ENCODE assay signal across 8 cellular contexts in genomic region chr20:13788167-13788834, GRCh38. TPM values are rescaled to one million over a fixed set of nuclear protein-coding genes. Genes with fewer than 3 reads are reported as not detected.
DNase-seq lines count a peak whose midpoint lies in the region; ATAC-seq, FAIRE-seq and TF ChIP-seq lines count a peak whose summit lies in the region.

No MANE protein-coding gene starts in this region.

- peak; percentile 32 to 69 for TF ChIP-seq CTCF in Caco-2 (IDR thresholded peaks at IDR 0.05; ENCODE audit: insufficient read depth in 1 of 2, low read depth in 1 of 2, low read length in 1 of 2, severe bottlenecking in 1 of 2, unreplicated experiment in 1 of 2)
- peak; percentile 73 for TF ChIP-seq CTCF in OCI-LY3 (IDR thresholded peaks at IDR 0.05; ENCODE audit: low read depth, low read length)
- peak; percentile 4 to 49 (median 26) for TF ChIP-seq CTCF in adrenal gland (IDR thresholded peaks at IDR 0.05)
- TF ChIP-seq CTCF in keratinocyte (optimal IDR thresholded peaks at IDR 0.05 in 1 of 3, IDR thresholded peaks at IDR 0.05 in 1 of 3, conservative IDR thresholded peaks at IDR 0.05 in 1 of 3; ENCODE audit: extremely low read depth in 1 of 3, insufficient read depth in 2 of 3, low read length in 3 of 3), result peak; percentile 55 to 71 (median 68)
- TF ChIP-seq CTCF in stomach (IDR thresholded peaks at IDR 0.05), result peak in 2 of 7 experiments; percentile 14 to 24

- intact Hi-C loops in Caco-2 (cut with micrococcal nuclease; ENCODE audit: unreplicated experiment) (loop anchor here (1.0 to 10.0 kb wide), 3 partner anchors 176 to 863 kb away; no protein-coding TSS in a partner anchor), adrenal gland (cut with DNase I) (no loop called here), stomach (cut with DNase I; ENCODE audit: low total_unique reads) (no loop called here)

- H3K27ac ChIP-seq in OCI-LY3 (ENCODE audit: low read length) (no peak overlapping the region), adrenal gland (no peak overlapping the region), keratinocyte (ENCODE audit: control insufficient read depth, insufficient read depth, low read length) (no peak overlapping the region), stomach (peak overlapping the region in 1 of 5 donors; percentile 44)

- 4 to 10% (median 9%) methylated on average over 1 of the region's 1 CpG for WGBS in adrenal gland, 4 donors
- 0 to 8% (median 7%) methylated on average over 1 of the region's 1 CpG for WGBS in stomach, 5 donors

- no peak for TF ChIP-seq EP300 in stomach (IDR thresholded peaks at IDR 0.05)

- dilution Hi-C loops in keratinocyte (cut with MboI; ENCODE audit: extremely low pct_ligation_motif_present, low sequenced_read_pairs), result no loop called here

- DNase-seq in Caco-2 (peak; percentile 69 to 72), adrenal gland (peak in 5 of 7 donors; percentile 18 to 72 (median 39)), keratinocyte (ENCODE audit: low read depth, low spot score) (peak; percentile 35), stomach (peak; percentile 39)

- H4K20me1 ChIP-seq in OCI-LY3 (ENCODE audit: insufficient read depth, low read length), result 0 out of 2 replicates have a peak, but pooled peaks cover 4% of the 10 kb centered on the region
- no peaks in the 10 kb centered on the region for H4K20me1 ChIP-seq in keratinocyte (ENCODE audit: control insufficient read depth, extremely low read depth, insufficient read depth, low read length)

- H3K27me3 ChIP-seq in Caco-2 (replicated peaks; ENCODE audit: control insufficient read depth, insufficient read depth, low read length) (no peaks in the 10 kb centered on the region), OCI-LY3 (ENCODE audit: low read depth, low read length) (no peaks in the 10 kb centered on the region), adrenal gland (no peaks in the 10 kb centered on the region), keratinocyte (ENCODE audit: control insufficient read depth, extremely low read depth, insufficient read depth, low read length) (no peaks in the 10 kb centered on the region), stomach (no peaks in the 10 kb centered on the region)

- H3K36me3 Mint-ChIP-seq in Caco-2 (ENCODE audit: insufficient read depth, unreplicated experiment), result peaks cover 37% of the 10 kb centered on the region

- H3K79me2 ChIP-seq in OCI-LY3 (ENCODE audit: low read length) (peaks cover 53% of the 10 kb centered on the region), keratinocyte (ENCODE audit: control insufficient read depth, insufficient read depth, low read length) (peaks cover 47% of the 10 kb centered on the region)

- FAIRE-seq in keratinocyte (lab: Jason Lieb, UNC), result peak; percentile 74

- no peaks in the 10 kb centered on the region for H3K9me3 ChIP-seq in Caco-2
- H3K9me3 ChIP-seq in OCI-LY3 (ENCODE audit: insufficient read depth, low read length), result no peaks in the 10 kb centered on the region
- H3K9me3 ChIP-seq in adrenal gland (replicated peaks in 1 of 3), result no peaks in the 10 kb centered on the region
- no peaks in the 10 kb centered on the region for H3K9me3 ChIP-seq in keratinocyte (ENCODE audit: control insufficient read depth, low read depth, low read length)
- no peaks in the 10 kb centered on the region for H3K9me3 ChIP-seq in stomach

- no peaks in the 10 kb centered on the region for H3K9me1 ChIP-seq in keratinocyte (ENCODE audit: control insufficient read depth, extremely low read depth, insufficient read depth, low read length)

- H3K4me3 Mint-ChIP-seq in Caco-2 (ENCODE audit: unreplicated experiment), result no peak overlapping the region

- CTCF ChIA-PET in Caco-2 (lab: Charles Lee), result interaction anchor here (0.6 to 1.6 kb wide), 12 partner anchors 8 to 863 kb away, joined by 3 to 9 read pairs (median 4); no protein-coding TSS in a partner anchor

- H3K4me3 ChIP-seq in Caco-2 (ENCODE audit: low read depth, low read length), result no peak overlapping the region
- no peak overlapping the region for H3K4me3 ChIP-seq in OCI-LY3 (ENCODE audit: low read length)
- H3K4me3 ChIP-seq in adrenal gland, result no peak overlapping the region
- H3K4me3 ChIP-seq in keratinocyte (ENCODE audit: control insufficient read depth in 2 of 3, extremely low read depth in 1 of 3, insufficient read depth in 2 of 3, low read depth in 1 of 3, low read length in 3 of 3), result no peak overlapping the region
- no peak overlapping the region for H3K4me3 ChIP-seq in stomach

- H3K9ac ChIP-seq in OCI-LY3 (ENCODE audit: low read length) (no peak overlapping the region), keratinocyte (ENCODE audit: control insufficient read depth, extremely low read depth, insufficient read depth, low read length) (no peak overlapping the region)

- H2AFZ ChIP-seq in OCI-LY3 (ENCODE audit: low read depth, low read length) (no peak overlapping the region), keratinocyte (ENCODE audit: control insufficient read depth, low read length) (no peak overlapping the region)

- ATAC-seq in GM18868 (IDR thresholded peaks at IDR 0.05; ENCODE audit: unreplicated experiment) (peak; percentile 53), HG03565 (IDR thresholded peaks at IDR 0.05; ENCODE audit: unreplicated experiment) (peak; percentile 42), HG02588 (IDR thresholded peaks at IDR 0.05; ENCODE audit: unreplicated experiment) (no peak)

- peaks cover 7% of the 10 kb centered on the region for H3K4me1 Mint-ChIP-seq in Caco-2 (ENCODE audit: low read depth, unreplicated experiment)

- no TSS peak for BruUV-seq in Caco-2 (replicated peaks; lab: Mats Ljungman, UMichigan)

- H3K4me2 ChIP-seq in OCI-LY3 (ENCODE audit: low read length), result no peak overlapping the region
- H3K4me2 ChIP-seq in keratinocyte (ENCODE audit: control insufficient read depth, extremely low read depth, insufficient read depth, low read depth, low read length), result no peak overlapping the region

- H3K4me1 ChIP-seq in Caco-2 (peaks cover 12% of the 10 kb centered on the region; the same call in 1 of the 2 replicates), OCI-LY3 (ENCODE audit: low read length) (peaks cover 17% of the 10 kb centered on the region), adrenal gland (replicated peaks in 1 of 2) (peaks cover 22 to 32% of the 10 kb centered on the region in 2 donors), keratinocyte (ENCODE audit: control insufficient read depth, extremely low read depth, insufficient read depth, low read length) (peaks cover 15% of the 10 kb centered on the region), stomach (peaks cover 24 to 59% (median 40%) of the 10 kb centered on the region in 4 donors)

- no peaks in the 10 kb centered on the region for H3K9me3 Mint-ChIP-seq in Caco-2 (ENCODE audit: unreplicated experiment)

- no peak overlapping the region for H3K27ac Mint-ChIP-seq in Caco-2 (ENCODE audit: unreplicated experiment)

- no peaks in the 10 kb centered on the region for H3K27me3 Mint-ChIP-seq in Caco-2 (ENCODE audit: insufficient read depth, unreplicated experiment)

- TF ChIP-seq POLR2A in adrenal gland (IDR thresholded peaks at IDR 0.05), result no peak
- TF ChIP-seq POLR2A in stomach (IDR thresholded peaks at IDR 0.05), result no peak

- H3K36me3 ChIP-seq in Caco-2 (ENCODE audit: control insufficient read depth, insufficient read depth, low read length) (peaks cover 2% of the 10 kb centered on the region; the same call in 1 of the 2 replicates), OCI-LY3 (replicated peaks; ENCODE audit: low read depth, low read length) (peaks cover 31% of the 10 kb centered on the region), adrenal gland (replicated peaks in 1 of 2) (peaks cover 0 to 30% of the 10 kb centered on the region in 2 donors), keratinocyte (ENCODE audit: control insufficient read depth in 2 of 2, extremely low read depth in 1 of 2, insufficient read depth in 2 of 2, low read length in 2 of 2) (peaks cover 17 to 18% of the 10 kb centered on the region in 2 experiments), stomach (peaks cover 38 to 48% (median 46%) of the 10 kb centered on the region in 4 donors)

- POLR2A ChIA-PET in Caco-2 (lab: Charles Lee), result no interaction called here

RNA-seq across cellular contexts. Expression of gene NDUFAF5, which starts 3.5 kb away (rescaled TPM):
- total RNA-seq in Caco-2 (2022) (34.9 and 38.3 TPM in 2 replicates), adrenal gland (10 to 100 TPM in 6 of 8 donors, 1 to 10 TPM in 2; 6.3 to 29.9 (median 16.9) TPM), stomach (10 to 100 TPM in 3 of 5 donors, 1 to 10 TPM in 2; 2.3 to 51.8 (median 26.1) TPM)
- polyA plus RNA-seq in adrenal gland (10 to 100 TPM; 32.8 to 54.1 (median 37.5) TPM), keratinocyte (12.8 to 26.4 TPM (median 16.1 TPM) in 3 replicates), stomach (10 to 100 TPM; 22.9 to 28.3 (median 23.9) TPM)
- 17.9 TPM for polyA plus RNA-seq in keratinocyte (2011; ENCODE audit: low read depth)
- 11.5 and 22.4 TPM in 2 replicates for polyA plus RNA-seq in keratinocyte (2011; cell fraction: cytosol; rRNA removed)
- polyA plus RNA-seq in keratinocyte (2011; cell fraction: nucleus; rRNA removed), result 20.4 and 25.2 TPM in 2 replicates
- 16.4 and 18.3 TPM in 2 replicates for polyA plus RNA-seq in keratinocyte (2012; ENCODE audit: low replicate concordance)
- 2.8 to 20.2 TPM (median 4.1 TPM) in 3 replicates for polyA minus RNA-seq in keratinocyte
- polyA minus RNA-seq in keratinocyte (2011; cell fraction: cytosol; rRNA and poly(A)+ RNA removed), result 7.3 TPM
- 8.2 and 19.2 TPM in 2 replicates for polyA minus RNA-seq in keratinocyte (2011; cell fraction: nucleus; rRNA and poly(A)+ RNA removed)

RNA-seq across cellular contexts. Expression of gene ESF1, which starts 3.6 kb away (rescaled TPM):
- total RNA-seq in Caco-2 (2022) (21.3 and 22.7 TPM in 2 replicates), adrenal gland (10 to 100 TPM in 7 of 8 donors, 1 to 10 TPM in 1; 3.6 to 20.7 (median 11.9) TPM), stomach (10 to 100 TPM in 2 of 5 donors, 1 to 10 TPM in 3; 4.7 to 22.0 (median 8.7) TPM)
- polyA plus RNA-seq in adrenal gland (10 to 100 TPM in 2 of 3 donors, 1 to 10 TPM in 1; 7.1 to 25.4 (median 19.3) TPM), keratinocyte (3.9 to 10.8 TPM (median 4.9 TPM) in 3 replicates), stomach (1 to 10 TPM; 6.2 to 9.3 (median 8.1) TPM)
- 82.0 TPM for polyA plus RNA-seq in keratinocyte (2011; ENCODE audit: low read depth)
- polyA plus RNA-seq in keratinocyte (2011; cell fraction: cytosol; rRNA removed), result 4.3 and 4.6 TPM in 2 replicates
- polyA plus RNA-seq in keratinocyte (2011; cell fraction: nucleus; rRNA removed), result 6.0 and 13.8 TPM in 2 replicates
- polyA plus RNA-seq in keratinocyte (2012; ENCODE audit: low replicate concordance), result 18.3 and 23.5 TPM in 2 replicates
- 0.30 to 1.8 TPM in 2 of 3 replicates, not detected in the other for polyA minus RNA-seq in keratinocyte
- polyA minus RNA-seq in keratinocyte (2011; cell fraction: cytosol; rRNA and poly(A)+ RNA removed), result 2.3 TPM
- polyA minus RNA-seq in keratinocyte (2011; cell fraction: nucleus; rRNA and poly(A)+ RNA removed), result 2.3 and 6.5 TPM in 2 replicates
